Comparison of ENCODE assay signal across 9 cellular contexts in genomic region chr9:127854169-127854833, GRCh38. TPM values are rescaled to one million over a fixed set of nuclear protein-coding genes. Genes with fewer than 3 reads are reported as not detected.
DNase-seq lines count a peak whose midpoint lies in the region; ATAC-seq and TF ChIP-seq lines count a peak whose summit lies in the region.
"Had no signal": no experiment of that assay in that cellular context is flagged by ENCODE, and none has a peak within 500 bp of the region (broad histone marks: within the 10 kb centered on the region; RNA-seq: fewer than 3 reads in every experiment).

ENG (minus strand) TSS chr9:127854658; CDS start chr9:127854355, 303 bp downstream.

- H3K27ac Mint-ChIP-seq in activated naive CD8-positive, alpha-beta T cell treated with anti-CD3 and anti-CD28 coated beads, Interleukin-2, amount 50 U/mL, for 24 hours = peak within 1 kb of the TSS; percentile 85

- peak within 1 kb of the TSS; percentile 21 for H3K9ac ChIP-seq in rectal smooth muscle tissue (ENCODE audit: low read length)

- DNase-seq in AG20443 (ENCODE audit: low spot score) (peak; percentile 85), HT1080 (ENCODE audit: low read depth) (peak; percentile 64), cardiac muscle cell (ENCODE audit: low read depth in 1 of 2, low spot score in 1 of 2) (peak in 1 of 2 donors; percentile 79), cortex of kidney (lab: John Stamatoyannopoulos, UW) (no peak)
- DNase-seq in activated naive CD8-positive, alpha-beta T cell treated with anti-CD3 and anti-CD28 coated beads, Interleukin-2, amount 50 U/mL, for 24 hours = peak; percentile 41

- H3K4me3 ChIP-seq in cardiac muscle cell = no peak within 1 kb of the TSS
- peak within 1 kb of the TSS; percentile 63 for H3K4me3 ChIP-seq in rectal smooth muscle tissue (ENCODE audit: low read length)

- peak; percentile 11 for TF ChIP-seq CTCF in cardiac muscle cell (IDR thresholded peaks at IDR 0.05; ENCODE audit: low read depth, low read length)

- H3K9me3 ChIP-seq in cardiac muscle cell (ENCODE audit: low read depth) = no peaks in the 10 kb centered on the region

- H3K27me3 ChIP-seq in cardiac muscle cell (no peaks in the 10 kb centered on the region), rectal smooth muscle tissue (ENCODE audit: control insufficient read depth, insufficient read depth, low read length) (no peaks in the 10 kb centered on the region)

- H3K36me3 ChIP-seq in cardiac muscle cell (no peaks in the 10 kb centered on the region), rectal smooth muscle tissue (ENCODE audit: control insufficient read depth, insufficient read depth, low read length) (no peaks in the 10 kb centered on the region)

- ATAC-seq in activated naive CD8-positive, alpha-beta T cell treated with anti-CD3 and anti-CD28 coated beads, Interleukin-2, amount 50 U/mL, for 24 hours = peak; percentile 62
- ATAC-seq in GM19328 (IDR thresholded peaks at IDR 0.05; ENCODE audit: unreplicated experiment) = no peak
- no peak for ATAC-seq in HG02884 (IDR thresholded peaks at IDR 0.05; ENCODE audit: unreplicated experiment)

- peaks cover 27% of the 10 kb centered on the region for H3K4me1 ChIP-seq in cardiac muscle cell (ENCODE audit: low read depth)
- no peaks in the 10 kb centered on the region for H3K4me1 ChIP-seq in rectal smooth muscle tissue (ENCODE audit: control insufficient read depth, insufficient read depth, low read length)

- H3K27me3 Mint-ChIP-seq in activated naive CD8-positive, alpha-beta T cell treated with anti-CD3 and anti-CD28 coated beads, Interleukin-2, amount 50 U/mL, for 24 hours = no peaks in the 10 kb centered on the region

- H3K4me1 Mint-ChIP-seq in activated naive CD8-positive, alpha-beta T cell treated with anti-CD3 and anti-CD28 coated beads, Interleukin-2, amount 50 U/mL, for 24 hours = peaks cover 32% of the 10 kb centered on the region

- peaks cover 21% of the 10 kb centered on the region for H3K36me3 Mint-ChIP-seq in activated naive CD8-positive, alpha-beta T cell treated with anti-CD3 and anti-CD28 coated beads, Interleukin-2, amount 50 U/mL, for 24 hours (ENCODE audit: low read depth)

- H3K27ac ChIP-seq in cardiac muscle cell = peak within 1 kb of the TSS; percentile 72
- peak within 1 kb of the TSS; percentile 59 for H3K27ac ChIP-seq in rectal smooth muscle tissue (ENCODE audit: low read depth, low read length)
- H3K27ac ChIP-seq: epithelial cell of prostate had no signal

- H3K9me3 Mint-ChIP-seq in activated naive CD8-positive, alpha-beta T cell treated with anti-CD3 and anti-CD28 coated beads, Interleukin-2, amount 50 U/mL, for 24 hours = peaks cover 3% of the 10 kb centered on the region

- H3K4me3 Mint-ChIP-seq in activated naive CD8-positive, alpha-beta T cell treated with anti-CD3 and anti-CD28 coated beads, Interleukin-2, amount 50 U/mL, for 24 hours = peak within 1 kb of the TSS; percentile 88

RNA-seq across cellular contexts. Expression of gene ENG, which starts in this region (rescaled TPM):
- 23.0 and 34.1 TPM in 2 replicates for total RNA-seq in HT1080 (2014; rRNA removed; shearing (Covaris generic))
- 80.1 and 81.4 TPM in 2 replicates for polyA plus RNA-seq in HT1080 (2015; cell fraction: cytosol; rRNA removed)
- polyA plus RNA-seq in HT1080 (2015; cell fraction: nucleus; rRNA removed) = 126 and 148 TPM in 2 replicates
- 6.9 and 15.8 TPM in 2 replicates for total RNA-seq in cardiac muscle cell
- 12.6 and 35.4 TPM in 2 replicates for polyA plus RNA-seq in cardiac muscle cell
